ENCODE assay signal across 2 cellular contexts in genomic region chr21:40253112-40253511, GRCh38.
TF ChIP-seq lines count a peak whose summit lies in the region.

No MANE protein-coding gene starts in this region.

TF ChIP-seq in SK-N-SH, 30 proteins besides CTCF, POLR2A, EP300 and RAD21:
- TF ChIP-seq JUND (IDR thresholded peaks at IDR 0.05) (no peak), RCOR1 (IDR thresholded peaks at IDR 0.05; ENCODE audit: low read length) (peak; percentile 76), GATA2 (CRISPR knock-in tag; IDR thresholded peaks at IDR 0.05) (peak; percentile 55)

TF ChIP-seq in SK-N-SH treated with all-trans-retinoic acid at 6 μM for 48 hours, 23 proteins besides CTCF, POLR2A, EP300 and RAD21:
- TF ChIP-seq BACH2 (CRISPR knock-in tag; IDR thresholded peaks at IDR 0.05; ENCODE audit: borderline replicate concordance) (no peak), TSHZ2 (CRISPR knock-in tag; IDR thresholded peaks at IDR 0.05) (no peak), ZFP3 (CRISPR knock-in tag; IDR thresholded peaks at IDR 0.05) (no peak)
